In the genomic region with DNA sequence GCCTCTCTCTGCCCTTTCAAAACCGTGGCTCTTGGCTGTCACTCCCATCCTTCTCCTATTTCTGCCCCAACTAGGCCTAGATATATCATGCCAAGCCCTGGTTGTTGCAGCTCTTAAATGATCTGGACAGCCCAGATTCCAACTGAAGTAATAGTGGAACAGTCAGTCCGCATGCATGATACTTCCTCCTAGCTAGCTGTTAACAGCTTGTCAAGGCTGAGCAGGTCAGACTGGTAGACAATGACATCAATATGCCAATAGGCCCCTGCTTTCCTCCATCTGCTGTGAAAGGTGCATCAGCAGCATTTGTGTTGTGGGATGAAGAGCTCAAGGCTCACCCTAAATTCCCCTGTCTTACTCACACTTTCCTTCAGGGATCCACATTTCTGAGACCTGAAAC, we compare ENCODE assay signal across 29 cellular contexts.
A peak's percentile ranks its signal among the peaks of the same experiment; 100 is the strongest.
DNase-seq lines count a peak whose midpoint lies in the region; ATAC-seq and TF ChIP-seq lines count a peak whose summit lies in the region.
"Had no signal": no experiment of that assay in that cellular context is flagged by ENCODE, and none has a peak within 500 bp of the region (broad histone marks: within the 10 kb centered on the region; RNA-seq: fewer than 3 reads in every experiment).

No MANE protein-coding gene starts in this region.

- no peak overlapping the region for H3K4me3 ChIP-seq in gastroesophageal sphincter
- H3K4me3 ChIP-seq: neural progenitor cell, SJSA1, suprapubic skin had no signal

- WGBS in gastroesophageal sphincter (ENCODE audit: low coverage in 1 of 2), 2 donors = 60 to 77% methylated on average over 1 to 2 of the region's 2 CpGs

- peaks cover 0 to 5% (median 0%) of the 10 kb centered on the region in 3 donors for H3K9me3 ChIP-seq in gastroesophageal sphincter
- H3K9me3 ChIP-seq: BE2C, SJSA1, suprapubic skin had no signal

- no peak overlapping the region for H3K27ac Mint-ChIP-seq in Calu3 (ENCODE audit: unreplicated experiment)
- H3K27ac Mint-ChIP-seq: activated CD8-positive, alpha-beta memory T cell treated with anti-CD3 and anti-CD28 coated beads, Interleukin-2, amount 10 ng/mL, durations not matched to agents 7 days and 5 days; activated naive CD4-positive, alpha-beta T cell treated with anti-CD3 and anti-CD28 coated beads, Interleukin-2, amount 10 ng/mL, durations not matched to agents 7 days and 5 days; activated T-helper 1 cell treated with anti-CD3 and anti-CD28 coated beads, Interleukin-12 subunit alpha, Interleukin-12 subunit beta, Interleukin-2, Interleukin-4 antibody, amounts not matched to agents 30 ng/mL and 10 ng/mL and 1 ng/mL, durations not matched to agents 14 hours and 24 hours and 36 hours; endodermal cell; neural progenitor cell; T-helper 17 cell had no signal

- TF ChIP-seq CTCF in Calu3 (IDR thresholded peaks at IDR 0.05; ENCODE audit: unreplicated experiment) (no peak), gastroesophageal sphincter (IDR thresholded peaks at IDR 0.05) (no peak), GM13976 (IDR thresholded peaks at IDR 0.05; ENCODE audit: borderline replicate concordance, control extremely low read depth, extremely low read depth, insufficient read depth, missing control alignments) (no peak)

- H3K4me3 Mint-ChIP-seq in Calu3 (ENCODE audit: low read depth, unreplicated experiment) = no peak overlapping the region
- H3K4me3 Mint-ChIP-seq: activated CD8-positive, alpha-beta memory T cell treated with anti-CD3 and anti-CD28 coated beads, Interleukin-2, amount 10 ng/mL, durations not matched to agents 7 days and 5 days; activated naive CD4-positive, alpha-beta T cell treated with anti-CD3 and anti-CD28 coated beads, Interleukin-2, amount 10 ng/mL, durations not matched to agents 7 days and 5 days; activated T-helper 1 cell treated with anti-CD3 and anti-CD28 coated beads, Interleukin-12 subunit alpha, Interleukin-12 subunit beta, Interleukin-2, Interleukin-4 antibody, amounts not matched to agents 30 ng/mL and 10 ng/mL and 1 ng/mL, durations not matched to agents 14 hours and 24 hours and 36 hours; endodermal cell; neural progenitor cell; T-helper 17 cell had no signal

- H3K36me3 Mint-ChIP-seq in Calu3 (ENCODE audit: insufficient read depth, unreplicated experiment) = no peaks in the 10 kb centered on the region
- H3K36me3 Mint-ChIP-seq: activated CD8-positive, alpha-beta memory T cell treated with anti-CD3 and anti-CD28 coated beads, Interleukin-2, amount 10 ng/mL, durations not matched to agents 7 days and 5 days; activated naive CD4-positive, alpha-beta T cell treated with anti-CD3 and anti-CD28 coated beads, Interleukin-2, amount 10 ng/mL, durations not matched to agents 7 days and 5 days had no signal

- no peaks in the 10 kb centered on the region for H3K27me3 Mint-ChIP-seq in Calu3 (ENCODE audit: unreplicated experiment)
- H3K27me3 Mint-ChIP-seq: activated CD8-positive, alpha-beta memory T cell treated with anti-CD3 and anti-CD28 coated beads, Interleukin-2, amount 10 ng/mL, durations not matched to agents 7 days and 5 days had no signal

- CTCF ChIA-PET in Calu3 (lab: Charles Lee) = no interaction called here

- peaks cover 3% of the 10 kb centered on the region for H3K9me3 Mint-ChIP-seq in Calu3 (ENCODE audit: low read depth, unreplicated experiment)
- H3K9me3 Mint-ChIP-seq: activated naive CD4-positive, alpha-beta T cell treated with anti-CD3 and anti-CD28 coated beads, Interleukin-2, amount 10 ng/mL, durations not matched to agents 7 days and 5 days had no signal

- in situ Hi-C loops in GM13976 (cut with MboI; ENCODE audit: low sequenced_read_pairs, unreplicated experiment) = no loop called here

- H3K27ac ChIP-seq in gastroesophageal sphincter = no peak overlapping the region
- H3K27ac ChIP-seq: neural progenitor cell, SJSA1, suprapubic skin had no signal

- no peaks in the 10 kb centered on the region for H3K36me3 ChIP-seq in gastroesophageal sphincter
- H3K36me3 ChIP-seq: BE2C, neural progenitor cell, SJSA1, suprapubic skin had no signal

- no TSS peak for BruUV-seq in Calu3 (replicated peaks; lab: Mats Ljungman, UMichigan)

- ATAC-seq in SK-N-SH treated with all-trans-retinoic acid at 6 μM for 48 hours (peak; percentile 98), gastroesophageal sphincter (no peak)
- ATAC-seq: activated CD8-positive, alpha-beta memory T cell treated with anti-CD3 and anti-CD28 coated beads, Interleukin-2, amount 10 ng/mL, durations not matched to agents 7 days and 5 days; T-helper 17 cell had no signal

- no peak for TF ChIP-seq EP300 in gastroesophageal sphincter (IDR thresholded peaks at IDR 0.05)

- intact Hi-C loops in Calu3 (cut with micrococcal nuclease; ENCODE audit: unreplicated experiment) = no loop called here

- no peaks in the 10 kb centered on the region for H3K4me1 ChIP-seq in gastroesophageal sphincter
- H3K4me1 ChIP-seq: BE2C, SJSA1, suprapubic skin had no signal

- no peak for TF ChIP-seq POLR2A in gastroesophageal sphincter (IDR thresholded peaks at IDR 0.05)

- H3K27me3 ChIP-seq in gastroesophageal sphincter = no peaks in the 10 kb centered on the region
- H3K27me3 ChIP-seq: BE2C, SJSA1, suprapubic skin had no signal

- peaks cover 13% of the 10 kb centered on the region for H3K4me1 Mint-ChIP-seq in Calu3 (ENCODE audit: low read depth, unreplicated experiment)
- H3K4me1 Mint-ChIP-seq: activated naive CD4-positive, alpha-beta T cell treated with anti-CD3 and anti-CD28 coated beads, Interleukin-2, amount 10 ng/mL, durations not matched to agents 7 days and 5 days; T-helper 17 cell had no signal

- DNase-seq in Calu3 (peak; percentile 26), kidney tubule cell (ENCODE audit: low spot score) (peak; percentile 43), renal cortical epithelial cell (ENCODE audit: low read depth) (peak; percentile 21), NCI-H2081 (lab: John Stamatoyannopoulos, UW) (no peak), GM13976 (ENCODE audit: low spot score) (no peak), glomerular visceral epithelial cell (ENCODE audit: extremely low spot score) (no peak)
- DNase-seq: activated CD4-positive, alpha-beta T cell treated with anti-CD3 and anti-CD28 coated beads for 4 hours; activated CD8-positive, alpha-beta memory T cell treated with anti-CD3 and anti-CD28 coated beads, Interleukin-2, amount 10 ng/mL, durations not matched to agents 7 days and 5 days; activated naive CD4-positive, alpha-beta T cell treated with anti-CD3 and anti-CD28 coated beads, Interleukin-2, amount 10 ng/mL, durations not matched to agents 7 days and 5 days; amygdala; BE2C; cortex of kidney; DMS79; endodermal cell; GF-D8; head of caudate nucleus; KG1; kidney glomerular epithelial cell; mesendoderm; NCI-H1436; NCI-H524; posterior cingulate gyrus; T-helper 17 cell had no signal

TF ChIP-seq in SK-N-SH treated with all-trans-retinoic acid at 6 μM for 48 hours, 23 proteins besides CTCF, POLR2A, EP300 and RAD21:
- TF ChIP-seq ZFP30 (CRISPR knock-in tag; IDR thresholded peaks at IDR 0.05) (no peak), ESRRG (CRISPR knock-in tag; IDR thresholded peaks at IDR 0.05) (no peak), TSHZ2 (CRISPR knock-in tag; IDR thresholded peaks at IDR 0.05) (no peak), ZNF8 (CRISPR knock-in tag; IDR thresholded peaks at IDR 0.05) (no peak), TOX (CRISPR knock-in tag; IDR thresholded peaks at IDR 0.05; ENCODE audit: borderline replicate concordance) (peak; percentile 53; the same call in 1 of the 2 replicates), ARNTL (CRISPR knock-in tag; IDR thresholded peaks at IDR 0.05; ENCODE audit: borderline replicate concordance, low read depth) (no peak)

Comparison
In these comparisons a context has a peak if more than half of its experiments do, and no peak if none do; other contexts are left out.
1. DNase-seq: peak in Calu3 (single experiment), kidney tubule cell (single experiment) and renal cortical epithelial cell (single experiment); none in NCI-H2081 (0 of 2), GM13976 (single experiment) and glomerular visceral epithelial cell (single experiment).